6 cellular contexts compared by ENCODE assay signal in the genomic region with DNA sequence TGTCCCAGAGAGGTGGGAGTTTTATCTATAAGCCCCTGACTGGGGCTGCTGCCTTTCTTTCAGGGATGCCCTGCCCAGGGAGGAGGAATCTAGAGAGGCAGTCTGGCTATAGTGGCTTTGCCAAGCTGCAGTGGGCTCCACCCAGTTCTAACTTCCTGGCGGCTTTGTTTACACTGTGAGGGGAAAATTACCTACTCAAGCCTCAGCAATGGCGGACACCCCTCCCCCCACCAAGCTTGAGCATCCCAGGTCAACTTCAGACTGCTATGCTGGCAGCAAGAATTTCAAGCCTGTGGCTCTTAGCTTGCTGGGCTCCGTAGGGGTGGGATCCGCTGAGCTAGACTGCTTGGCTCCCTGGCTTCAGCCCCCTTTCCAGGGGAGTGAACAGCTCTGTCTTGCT.
DNase-seq lines count a peak whose midpoint lies in the region; ATAC-seq and TF ChIP-seq lines count a peak whose summit lies in the region.
"Not testable (repeated sequence)": the region's sequence is repeated elsewhere in the genome, so short reads cannot be mapped to it uniquely, and the experiment has no call there.

No MANE protein-coding gene starts in this region.

- not testable (repeated sequence) for H3K27me3 Mint-ChIP-seq in Calu3 (ENCODE audit: unreplicated experiment); WTC11 (ENCODE audit: low read depth)

- H3K9me3 Mint-ChIP-seq in Calu3 (ENCODE audit: low read depth, unreplicated experiment): not testable (repeated sequence)
- H3K9me3 Mint-ChIP-seq in WTC11: peaks cover 44% of the 10 kb centered on the region

- H3K9me3 ChIP-seq in lower lobe of right lung, mucosa of descending colon: not testable (repeated sequence)

- not testable (repeated sequence) for H3K4me1 ChIP-seq in lower lobe of right lung; mucosa of descending colon (ENCODE audit: low read depth)

- DNase-seq in Calu3 (peak; percentile 9), H4 (ENCODE audit: low spot score) (peak; percentile 13), NCI-H69 (lab: John Stamatoyannopoulos, UW) (peak; percentile 50), WTC11 (ENCODE audit: low spot score) (peak; percentile 15), lower lobe of right lung (peak; percentile 50), mucosa of descending colon (peak; percentile 20 to 44 (median 37))

- not testable (repeated sequence) for BruUV-seq in Calu3 (replicated peaks; lab: Mats Ljungman, UMichigan)

- POLR2A ChIA-PET in WTC11 (lab: Charles Lee): not testable (repeated sequence)

- CTCF ChIA-PET in Calu3 (lab: Charles Lee); WTC11 (lab: Charles Lee): not testable (repeated sequence)

- H3K4me3 ChIP-seq in lower lobe of right lung, mucosa of descending colon: not testable (repeated sequence)

- H3K27ac ChIP-seq in lower lobe of right lung: not testable (repeated sequence)

- not testable (repeated sequence) for H3K27ac Mint-ChIP-seq in Calu3 (ENCODE audit: unreplicated experiment); WTC11

- intact Hi-C loops in Calu3 (cut with micrococcal nuclease; ENCODE audit: unreplicated experiment); lower lobe of right lung (cut with DNase I); mucosa of descending colon (cut with DNase I, micrococcal nuclease): not testable (repeated sequence)

- H3K4me3 Mint-ChIP-seq in Calu3 (ENCODE audit: low read depth, unreplicated experiment); WTC11: not testable (repeated sequence)

- H3K36me3 Mint-ChIP-seq in Calu3 (ENCODE audit: insufficient read depth, unreplicated experiment): not testable (repeated sequence)
- H3K36me3 Mint-ChIP-seq in WTC11: peaks cover 14% of the 10 kb centered on the region

- ATAC-seq in WTC11, lower lobe of right lung, mucosa of descending colon: not testable (repeated sequence)

- H3K36me3 ChIP-seq in lower lobe of right lung; mucosa of descending colon (ENCODE audit: low read depth): not testable (repeated sequence)

- H3K27me3 ChIP-seq in lower lobe of right lung (ENCODE audit: low read depth): not testable (repeated sequence)

- not testable (repeated sequence) for TF ChIP-seq CTCF in Calu3 (IDR thresholded peaks at IDR 0.05; ENCODE audit: unreplicated experiment); WTC11 (IDR thresholded peaks at IDR 0.05); lower lobe of right lung (IDR thresholded peaks at IDR 0.05); mucosa of descending colon (IDR thresholded peaks at IDR 0.05)

- H3K4me1 Mint-ChIP-seq in Calu3 (ENCODE audit: low read depth, unreplicated experiment); WTC11: not testable (repeated sequence)
